Comparison of ENCODE assay signal across 2 cellular contexts in genomic region chr4:4595252-4595651, GRCh38.
TF ChIP-seq lines count a peak whose summit lies in the region.

No MANE protein-coding gene starts in this region.

TF ChIP-seq in SK-N-SH, 30 proteins besides CTCF, POLR2A, EP300 and RAD21 (continued from another document):
- no peak for TF ChIP-seq ZBTB33 (IDR thresholded peaks at IDR 0.05; ENCODE audit: borderline replicate concordance, low read depth)
- TF ChIP-seq MXI1 (IDR thresholded peaks at IDR 0.05; ENCODE audit: low read depth, low read length), result no peak
- TF ChIP-seq FOXM1 (IDR thresholded peaks at IDR 0.05; ENCODE audit: low read depth), result no peak
- TF ChIP-seq EZH2phosphoT487 (IDR thresholded peaks at IDR 0.05; ENCODE audit: borderline replicate concordance, low read depth), result no peak
- TF ChIP-seq JUND (IDR thresholded peaks at IDR 0.05), result no peak

TF ChIP-seq in SK-N-SH treated with all-trans-retinoic acid at 6 μM for 48 hours, 23 proteins besides CTCF, POLR2A, EP300 and RAD21 (continued from another document):
- TF ChIP-seq CSRNP3 (CRISPR knock-in tag; IDR thresholded peaks at IDR 0.05), result no peak
- no peak for TF ChIP-seq ESRRG (CRISPR knock-in tag; IDR thresholded peaks at IDR 0.05)
- TF ChIP-seq TOX (CRISPR knock-in tag; IDR thresholded peaks at IDR 0.05; ENCODE audit: borderline replicate concordance), result no peak
- TF ChIP-seq PPARA (CRISPR knock-in tag; IDR thresholded peaks at IDR 0.05; ENCODE audit: borderline replicate concordance), result no peak
- TF ChIP-seq, protein P1, sequence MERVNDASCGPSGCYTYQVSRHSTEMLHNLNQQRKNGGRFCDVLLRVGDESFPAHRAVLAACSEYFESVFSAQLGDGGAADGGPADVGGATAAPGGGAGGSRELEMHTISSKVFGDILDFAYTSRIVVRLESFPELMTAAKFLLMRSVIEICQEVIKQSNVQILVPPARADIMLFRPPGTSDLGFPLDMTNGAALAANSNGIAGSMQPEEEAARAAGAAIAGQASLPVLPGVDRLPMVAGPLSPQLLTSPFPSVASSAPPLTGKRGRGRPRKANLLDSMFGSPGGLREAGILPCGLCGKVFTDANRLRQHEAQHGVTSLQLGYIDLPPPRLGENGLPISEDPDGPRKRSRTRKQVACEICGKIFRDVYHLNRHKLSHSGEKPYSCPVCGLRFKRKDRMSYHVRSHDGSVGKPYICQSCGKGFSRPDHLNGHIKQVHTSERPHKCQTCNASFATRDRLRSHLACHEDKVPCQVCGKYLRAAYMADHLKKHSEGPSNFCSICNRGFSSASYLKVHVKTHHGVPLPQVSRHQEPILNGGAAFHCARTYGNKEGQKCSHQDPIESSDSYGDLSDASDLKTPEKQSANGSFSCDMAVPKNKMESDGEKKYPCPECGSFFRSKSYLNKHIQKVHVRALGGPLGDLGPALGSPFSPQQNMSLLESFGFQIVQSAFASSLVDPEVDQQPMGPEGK (CRISPR knock-in tag; IDR thresholded peaks at IDR 0.05; ENCODE audit: borderline replicate concordance), result no peak
- TF ChIP-seq ZNF8 (CRISPR knock-in tag; IDR thresholded peaks at IDR 0.05), result no peak
- TF ChIP-seq CSDC2 (CRISPR knock-in tag; IDR thresholded peaks at IDR 0.05), result no peak
TF ChIP-seq in SK-N-SH treated with all-trans-retinoic acid at 6 μM for 48 hours: peak in this region for 0.
